1 cellular context compared by ENCODE assay signal in genomic region chr2:130162968-130163367, GRCh38.
TF ChIP-seq lines count a peak whose summit lies in the region.

No MANE protein-coding gene starts in this region.

TF ChIP-seq in K562, 482 proteins besides CTCF, POLR2A, EP300 and RAD21:
- TF ChIP-seq FOXJ3 (CRISPR knock-in tag; IDR thresholded peaks at IDR 0.05) (no peak), ZNF165 (CRISPR knock-in tag; IDR thresholded peaks at IDR 0.05; ENCODE audit: borderline replicate concordance) (no peak), ZNF57 (CRISPR knock-in tag; IDR thresholded peaks at IDR 0.05) (no peak), ZNF263 (CRISPR knock-in tag; IDR thresholded peaks at IDR 0.05; ENCODE audit: borderline replicate concordance) (no peak), ZNF436 (CRISPR knock-in tag; IDR thresholded peaks at IDR 0.05) (no peak), POLR2G (IDR thresholded peaks at IDR 0.05; ENCODE audit: low read depth, low read length) (0 out of 2 replicates have a peak, but pooled peaks have one; percentile 2), GABPB2 (CRISPR knock-in tag; conservative IDR thresholded peaks at IDR 0.05) (no peak), KDM4B (IDR thresholded peaks at IDR 0.05; ENCODE audit: borderline replicate concordance in 2 of 2, low read depth in 1 of 2) (no peak)
- TF ChIP-seq, protein P1, sequence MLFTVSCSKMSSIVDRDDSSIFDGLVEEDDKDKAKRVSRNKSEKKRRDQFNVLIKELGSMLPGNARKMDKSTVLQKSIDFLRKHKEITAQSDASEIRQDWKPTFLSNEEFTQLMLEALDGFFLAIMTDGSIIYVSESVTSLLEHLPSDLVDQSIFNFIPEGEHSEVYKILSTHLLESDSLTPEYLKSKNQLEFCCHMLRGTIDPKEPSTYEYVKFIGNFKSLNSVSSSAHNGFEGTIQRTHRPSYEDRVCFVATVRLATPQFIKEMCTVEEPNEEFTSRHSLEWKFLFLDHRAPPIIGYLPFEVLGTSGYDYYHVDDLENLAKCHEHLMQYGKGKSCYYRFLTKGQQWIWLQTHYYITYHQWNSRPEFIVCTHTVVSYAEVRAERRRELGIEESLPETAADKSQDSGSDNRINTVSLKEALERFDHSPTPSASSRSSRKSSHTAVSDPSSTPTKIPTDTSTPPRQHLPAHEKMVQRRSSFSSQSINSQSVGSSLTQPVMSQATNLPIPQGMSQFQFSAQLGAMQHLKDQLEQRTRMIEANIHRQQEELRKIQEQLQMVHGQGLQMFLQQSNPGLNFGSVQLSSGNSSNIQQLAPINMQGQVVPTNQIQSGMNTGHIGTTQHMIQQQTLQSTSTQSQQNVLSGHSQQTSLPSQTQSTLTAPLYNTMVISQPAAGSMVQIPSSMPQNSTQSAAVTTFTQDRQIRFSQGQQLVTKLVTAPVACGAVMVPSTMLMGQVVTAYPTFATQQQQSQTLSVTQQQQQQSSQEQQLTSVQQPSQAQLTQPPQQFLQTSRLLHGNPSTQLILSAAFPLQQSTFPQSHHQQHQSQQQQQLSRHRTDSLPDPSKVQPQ (CRISPR knock-in tag; IDR thresholded peaks at IDR 0.05; ENCODE audit: borderline replicate concordance), result no peak
